In genomic region chrX:70079870-70080269, GRCh38 we compare ENCODE assay signal across 2 cellular contexts.
TF ChIP-seq lines count a peak whose summit lies in the region.

No MANE protein-coding gene starts in this region.

TF ChIP-seq in SK-N-SH, 30 proteins besides CTCF, POLR2A, EP300 and RAD21:
- no peak for TF ChIP-seq RCOR1 (IDR thresholded peaks at IDR 0.05; ENCODE audit: low read length)
- no peak for TF ChIP-seq TAF1 (IDR thresholded peaks at IDR 0.05; ENCODE audit: borderline replicate concordance, low read depth, low read length)
- no peak for TF ChIP-seq YY1 (IDR thresholded peaks at IDR 0.05; ENCODE audit: low read depth)
- no peak for TF ChIP-seq GATA2 (CRISPR knock-in tag; IDR thresholded peaks at IDR 0.05)
- TF ChIP-seq SMC3 (IDR thresholded peaks at IDR 0.05; ENCODE audit: low read depth, low read length): no peak
- TF ChIP-seq TCF12 (IDR thresholded peaks at IDR 0.05): no peak
- no peak for TF ChIP-seq PBX3 (IDR thresholded peaks at IDR 0.05)
- no peak for TF ChIP-seq NFIC (IDR thresholded peaks at IDR 0.05; ENCODE audit: borderline replicate concordance)
- no peak for TF ChIP-seq IRF3 (IDR thresholded peaks at IDR 0.05; ENCODE audit: low read depth, low read length)
- TF ChIP-seq EZH2phosphoT487 (IDR thresholded peaks at IDR 0.05; ENCODE audit: borderline replicate concordance, low read depth): no peak
- TF ChIP-seq CHD2 (IDR thresholded peaks at IDR 0.05; ENCODE audit: low read length, partially characterized antibody): no peak
- TF ChIP-seq FOSL2 (IDR thresholded peaks at IDR 0.05; ENCODE audit: borderline replicate concordance, low read depth): no peak
- TF ChIP-seq NRF1 (IDR thresholded peaks at IDR 0.05; ENCODE audit: low read depth, low read length): no peak
- TF ChIP-seq FOXJ3 (CRISPR knock-in tag; IDR thresholded peaks at IDR 0.05): no peak
- no peak for TF ChIP-seq POLR2AphosphoS5 (IDR thresholded peaks at IDR 0.05; ENCODE audit: low read depth, low read length)
- TF ChIP-seq USF1 (IDR thresholded peaks at IDR 0.05; ENCODE audit: borderline replicate concordance, low read depth): no peak
- no peak for TF ChIP-seq TEAD4 (IDR thresholded peaks at IDR 0.05; ENCODE audit: borderline replicate concordance, insufficient read depth)
- TF ChIP-seq JUND (IDR thresholded peaks at IDR 0.05): no peak
- no peak for TF ChIP-seq MEF2A (IDR thresholded peaks at IDR 0.05; ENCODE audit: borderline replicate concordance, low read depth)
- no peak for TF ChIP-seq MXI1 (IDR thresholded peaks at IDR 0.05; ENCODE audit: low read depth, low read length)

TF ChIP-seq in endothelial cell of umbilical vein, 7 proteins besides CTCF, POLR2A, EP300 and RAD21:
- no peak for TF ChIP-seq MYC (IDR thresholded peaks at IDR 0.05; ENCODE audit: low read depth, low read length)
- TF ChIP-seq EZH2 (IDR thresholded peaks at IDR 0.05; ENCODE audit: borderline replicate concordance, low read depth, low read length, severe bottlenecking): no peak
- TF ChIP-seq GATA2 (IDR thresholded peaks at IDR 0.05; ENCODE audit: insufficient read depth, insufficient read length, low read depth, low read length): no peak
- no peak for TF ChIP-seq POLR2AphosphoS5 (IDR thresholded peaks at IDR 0.05; ENCODE audit: insufficient read depth, low read depth, low read length)
- TF ChIP-seq, protein P1, sequence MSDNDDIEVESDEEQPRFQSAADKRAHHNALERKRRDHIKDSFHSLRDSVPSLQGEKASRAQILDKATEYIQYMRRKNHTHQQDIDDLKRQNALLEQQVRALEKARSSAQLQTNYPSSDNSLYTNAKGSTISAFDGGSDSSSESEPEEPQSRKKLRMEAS (IDR thresholded peaks at IDR 0.05; ENCODE audit: insufficient read depth, insufficient read length): no peak
- no peak for TF ChIP-seq FOS (IDR thresholded peaks at IDR 0.05; ENCODE audit: borderline replicate concordance, insufficient read depth, low read length)
- no peak for TF ChIP-seq JUN (IDR thresholded peaks at IDR 0.05; ENCODE audit: borderline replicate concordance, insufficient read depth, insufficient read length, low read depth)
